ENCODE assay signal across 8 cellular contexts in genomic region chr5:10333154-10334006, GRCh38. TPM values are rescaled to one million over a fixed set of nuclear protein-coding genes. Genes with fewer than 3 reads are reported as not detected.
DNase-seq lines count a peak whose midpoint lies in the region; ATAC-seq and TF ChIP-seq lines count a peak whose summit lies in the region.

No MANE protein-coding gene starts in this region.

- no peak overlapping the region for H3K27ac ChIP-seq in SU-DHL-6 (ENCODE audit: low read depth, low read length)
- no peak overlapping the region for H3K27ac ChIP-seq in endodermal cell (ENCODE audit: low read depth, low read length)
- peak overlapping the region; percentile 33 to 61 for H3K27ac ChIP-seq in uterus

- WGBS in endodermal cell (ENCODE audit: insufficient coverage in 1 of 2, insufficient read length in 1 of 2), 2 experiments: 4% methylated on average over 28 to 81 of the region's 81 CpGs

- no peaks in the 10 kb centered on the region for H3K4me1 Mint-ChIP-seq in Calu3 (ENCODE audit: low read depth, unreplicated experiment)
- H3K4me1 Mint-ChIP-seq in endodermal cell: peaks cover 1% of the 10 kb centered on the region
- H3K4me1 Mint-ChIP-seq in mesothelial cell of epicardium: peaks cover 29% of the 10 kb centered on the region

- H3K9me2 ChIP-seq in SU-DHL-6 (replicated peaks; ENCODE audit: insufficient read depth, low read length): no peaks in the 10 kb centered on the region

- CTCF ChIA-PET in Calu3 (lab: Charles Lee): interaction anchor here (0.7 kb wide), 1 partner anchor 218 kb away, joined by 3 read pairs; no protein-coding TSS in a partner anchor

- no peaks in the 10 kb centered on the region for H3F3A ChIP-seq in SU-DHL-6 (ENCODE audit: insufficient read depth)

- peak overlapping the region; percentile 22 for H3K4me2 ChIP-seq in SU-DHL-6 (ENCODE audit: low read depth, low read length, poor library complexity, severe bottlenecking)

- H4K20me1 ChIP-seq in SU-DHL-6 (ENCODE audit: low read depth, low read length): no peaks in the 10 kb centered on the region

- H3K36me3 ChIP-seq in SU-DHL-6 (ENCODE audit: low read length) (no peaks in the 10 kb centered on the region), endodermal cell (ENCODE audit: control insufficient read depth, insufficient read depth, low read length) (no peaks in the 10 kb centered on the region), uterus (no peaks in the 10 kb centered on the region)

- no peak overlapping the region for H2AFZ ChIP-seq in SU-DHL-6 (ENCODE audit: low read depth, low read length, severe bottlenecking)

- no peak for TF ChIP-seq CTCF in Calu3 (IDR thresholded peaks at IDR 0.05; ENCODE audit: unreplicated experiment)
- TF ChIP-seq CTCF in SU-DHL-6 (IDR thresholded peaks at IDR 0.05; ENCODE audit: insufficient read depth, low read length, poor library complexity, severe bottlenecking): no peak
- TF ChIP-seq CTCF in endodermal cell (conservative IDR thresholded peaks at IDR 0.05): peak; percentile 43
- no peak for TF ChIP-seq CTCF in mesothelial cell of epicardium (IDR thresholded peaks at IDR 0.05; ENCODE audit: unreplicated experiment)
- TF ChIP-seq CTCF in uterus (IDR thresholded peaks at IDR 0.05): peak in 1 of 4 experiments; percentile 34

- no peak overlapping the region for H3K27ac Mint-ChIP-seq in Calu3 (ENCODE audit: unreplicated experiment)
- H3K27ac Mint-ChIP-seq in endodermal cell: no peak overlapping the region
- H3K27ac Mint-ChIP-seq in mesothelial cell of epicardium: no peak overlapping the region

- BruUV-seq in Calu3 (replicated peaks; lab: Mats Ljungman, UMichigan): no TSS peak

- peak; percentile 79 for ATAC-seq in GM21390 (IDR thresholded peaks at IDR 0.05; ENCODE audit: unreplicated experiment)

- no peak for TF ChIP-seq POLR2A in uterus (IDR thresholded peaks at IDR 0.05)

- H3K4me1 ChIP-seq in endodermal cell (ENCODE audit: control insufficient read depth, insufficient read depth, low read length) (no peaks in the 10 kb centered on the region), uterus (peaks cover 4 to 13% of the 10 kb centered on the region in 2 donors)

- intact Hi-C loops in Calu3 (cut with micrococcal nuclease; ENCODE audit: unreplicated experiment): no loop called here
- intact Hi-C loops in uterus (cut with DNase I; ENCODE audit: low total_unique reads): no loop called here

- H3K9ac ChIP-seq in SU-DHL-6 (ENCODE audit: low read length): no peak overlapping the region
- peak overlapping the region; percentile 49 for H3K9ac ChIP-seq in endodermal cell (ENCODE audit: extremely low read depth, low read length, poor library complexity, severe bottlenecking)

- no peak overlapping the region for H3K4me3 ChIP-seq in SU-DHL-6 (ENCODE audit: insufficient read depth, low read length, poor library complexity, severe bottlenecking)
- peak overlapping the region; percentile 80 for H3K4me3 ChIP-seq in endodermal cell (ENCODE audit: low read length)
- H3K4me3 ChIP-seq in uterus: peak overlapping the region; percentile 38 to 55

- H3K4me3 Mint-ChIP-seq in Calu3 (ENCODE audit: low read depth, unreplicated experiment) (peak overlapping the region; percentile 84), endodermal cell (peak overlapping the region; percentile 72), mesothelial cell of epicardium (peak overlapping the region; percentile 84)

- H3K36me3 Mint-ChIP-seq in Calu3 (ENCODE audit: insufficient read depth, unreplicated experiment) (peaks cover 10% of the 10 kb centered on the region), endodermal cell (ENCODE audit: low read depth) (no peaks in the 10 kb centered on the region), mesothelial cell of epicardium (no peaks in the 10 kb centered on the region)

- H3K9me3 Mint-ChIP-seq in Calu3 (ENCODE audit: low read depth, unreplicated experiment) (no peaks in the 10 kb centered on the region), endodermal cell (no peaks in the 10 kb centered on the region), mesothelial cell of epicardium (no peaks in the 10 kb centered on the region)

- no peaks in the 10 kb centered on the region for H3K27me3 ChIP-seq in SU-DHL-6 (ENCODE audit: low read length)
- H3K27me3 ChIP-seq in endodermal cell (ENCODE audit: control insufficient read depth, insufficient read depth, low read length, poor library complexity, severe bottlenecking): peaks cover 65% of the 10 kb centered on the region
- H3K27me3 ChIP-seq in uterus: no peaks in the 10 kb centered on the region

- H3K27me3 Mint-ChIP-seq in Calu3 (ENCODE audit: unreplicated experiment): peaks cover 56% of the 10 kb centered on the region
- H3K27me3 Mint-ChIP-seq in endodermal cell (ENCODE audit: insufficient read depth): peaks cover 72% of the 10 kb centered on the region
- H3K27me3 Mint-ChIP-seq in mesothelial cell of epicardium (ENCODE audit: low read depth): peaks cover 64% of the 10 kb centered on the region

- DNase-seq in Calu3: peak; percentile 59
- DNase-seq in endodermal cell: peak; percentile 82
- DNase-seq in mesothelial cell of epicardium (ENCODE audit: low spot score in 2 of 2, unreplicated experiment in 2 of 2): peak in 1 of 2 experiments; percentile 49
- DNase-seq in uterus: peak in 1 of 2 donors; percentile 39
- no peak for DNase-seq in epidermal melanocyte (ENCODE audit: insufficient read length, low spot score)
- no peak for DNase-seq in NAMALWA (ENCODE audit: low spot score)

- H3K79me2 ChIP-seq in SU-DHL-6 (ENCODE audit: insufficient read depth, low read length): no peaks in the 10 kb centered on the region

- H3K9me3 ChIP-seq in SU-DHL-6 (ENCODE audit: insufficient read depth, low read length) (no peaks in the 10 kb centered on the region), endodermal cell (ENCODE audit: control insufficient read depth, low read length) (no peaks in the 10 kb centered on the region), uterus (no peaks in the 10 kb centered on the region)

RNA-seq across cellular contexts. Expression of gene MARCHF6, which starts 20.1 kb away (rescaled TPM):
- total RNA-seq in Calu3 (2022) (155 and 160 TPM in 2 replicates), endodermal cell (100 to 1,000 TPM; 149 to 150 TPM), mesothelial cell of epicardium (267 to 273 TPM (median 272 TPM) in 3 replicates), uterus (100 to 1,000 TPM in 3 of 4 donors, 10 to 100 TPM in 1; 62.1 to 234 (median 178) TPM)
- 146 TPM for polyA plus RNA-seq in endodermal cell (2013, experiment 1 of 2)
- polyA plus RNA-seq in endodermal cell (2013, experiment 2 of 2): 126 TPM

RNA-seq across cellular contexts. Expression of gene CMBL, which starts 25.7 kb away (rescaled TPM):
- 12.9 and 17.0 TPM in 2 replicates for total RNA-seq in Calu3 (2022)
- 10 to 100 TPM; 10.4 to 20.5 TPM for total RNA-seq in endodermal cell
- 34.9 TPM for polyA plus RNA-seq in endodermal cell (2013, experiment 1 of 2)
- polyA plus RNA-seq in endodermal cell (2013, experiment 2 of 2): 26.8 TPM
- 22.5 to 26.4 TPM (median 24.8 TPM) in 3 replicates for total RNA-seq in mesothelial cell of epicardium
- 10 to 100 TPM in 2 of 4 donors, 1 to 10 TPM in 2; 1.5 to 20.3 (median 9.1) TPM for total RNA-seq in uterus

Comparison
In these comparisons a context has a peak if more than half of its experiments do, and no peak if none do; other contexts are left out.
1. DNase-seq: peak in Calu3 (single experiment) and endodermal cell (single experiment); none in epidermal melanocyte (single experiment) and NAMALWA (single experiment).
2. H3K27ac ChIP-seq: peak in uterus (2 of 2); none in SU-DHL-6 (single experiment) and endodermal cell (single experiment).
3. Peak in every context shown above with its lines, with median percentiles within 50 percentile points of each other: H3K4me3 Mint-ChIP-seq.